Comparison of ENCODE assay signal across 10 cellular contexts in genomic region chr12:75389706-75390105, GRCh38. TPM values are rescaled to one million over a fixed set of nuclear protein-coding genes. Genes with fewer than 3 reads are reported as not detected.
DNase-seq lines count a peak whose midpoint lies in the region; ATAC-seq and TF ChIP-seq lines count a peak whose summit lies in the region.
"Had no signal": no experiment of that assay in that cellular context is flagged by ENCODE, and none has a peak within 500 bp of the region (broad histone marks: within the 10 kb centered on the region; RNA-seq: fewer than 3 reads in every experiment).

No MANE protein-coding gene starts in this region.

- intact Hi-C loops in MCF 10A (cut with micrococcal nuclease), result loop anchor here (2.0 kb wide), 1 partner anchor 121 kb away; the partner anchor contains the start of gene KRR1
- intact Hi-C loops in natural killer cell (cut with micrococcal nuclease), result loop anchor here (2.0 kb wide), 1 partner anchor 59 kb away; the partner anchor contains the start of gene CAPS2

- POLR2A ChIA-PET in MCF 10A (lab: Yijun Ruan, JAX), result interaction anchor here (0.6 to 4.7 kb wide), 9 partner anchors 11 to 958 kb away, joined by 3 to 69 read pairs (median 4); partner anchors contain the start of genes GLIPR1, GLIPR1L1 and KRR1

- H3K4me3 Mint-ChIP-seq in stimulated activated naive CD8-positive, alpha-beta T cell treated with anti-CD3 and anti-CD28 coated beads, Interleukin-15, Interleukin-2, amounts not matched to agents 100 ng/mL and 50 ng/mL, for 24 hours, result peak overlapping the region; percentile 85
- H3K4me3 Mint-ChIP-seq in MCF 10A (ENCODE audit: unreplicated experiment), result peak overlapping the region; percentile 91
- peak overlapping the region; percentile 92 for H3K4me3 Mint-ChIP-seq in natural killer cell

- ATAC-seq in stimulated activated naive CD8-positive, alpha-beta T cell treated with anti-CD3 and anti-CD28 coated beads, Interleukin-15, Interleukin-2, amounts not matched to agents 100 U/mL and 50 U/mL, for 24 hours, result no peak
- no peak for ATAC-seq in natural killer cell
- ATAC-seq: K562 had no signal

- peaks cover 39% of the 10 kb centered on the region for H3K4me1 Mint-ChIP-seq in stimulated activated naive CD8-positive, alpha-beta T cell treated with anti-CD3 and anti-CD28 coated beads, Interleukin-15, Interleukin-2, amounts not matched to agents 100 ng/mL and 50 ng/mL, for 24 hours (ENCODE audit: low read depth)
- H3K4me1 Mint-ChIP-seq in MCF 10A (ENCODE audit: insufficient read depth, unreplicated experiment) (peaks cover 28% of the 10 kb centered on the region), natural killer cell (peaks cover 43 to 45% of the 10 kb centered on the region in 2 donors)

- no peaks in the 10 kb centered on the region for H3K36me3 Mint-ChIP-seq in stimulated activated naive CD8-positive, alpha-beta T cell treated with anti-CD3 and anti-CD28 coated beads, Interleukin-15, Interleukin-2, amounts not matched to agents 100 ng/mL and 50 ng/mL, for 24 hours (ENCODE audit: low read depth)
- peaks cover 5% of the 10 kb centered on the region for H3K36me3 Mint-ChIP-seq in MCF 10A (ENCODE audit: insufficient read depth, unreplicated experiment)
- H3K36me3 Mint-ChIP-seq in natural killer cell, result no peaks in the 10 kb centered on the region

- DNase-seq in stimulated activated naive CD8-positive, alpha-beta T cell treated with anti-CD3 and anti-CD28 coated beads, Interleukin-15, Interleukin-2, amounts not matched to agents 100 U/mL and 50 U/mL, for 24 hours, result no peak
- DNase-seq in MCF 10A (ENCODE audit: unreplicated experiment) (peak; percentile 3), natural killer cell (no peak), NCI-H1694 (lab: John Stamatoyannopoulos, UW) (no peak), NOMO-1 treated with dmso at 0.1 percent for 144 hours (lab: John Stamatoyannopoulos, UW; ENCODE audit: unreplicated experiment) (no peak), GM10266 (ENCODE audit: extremely low spot score) (no peak), NCI-H2081 treated with DMSO at 0.1 percent for 48 hours (lab: John Stamatoyannopoulos, UW) (no peak)

- CTCF ChIA-PET in MCF 10A (lab: Yijun Ruan, JAX), result interaction anchor here (0.6 kb wide), 1 partner anchor 45 kb away, joined by 4 read pairs; no protein-coding TSS in a partner anchor

- H3K9me3 Mint-ChIP-seq in stimulated activated naive CD8-positive, alpha-beta T cell treated with anti-CD3 and anti-CD28 coated beads, Interleukin-15, Interleukin-2, amounts not matched to agents 100 ng/mL and 50 ng/mL, for 24 hours, result peaks cover 8% of the 10 kb centered on the region
- H3K9me3 Mint-ChIP-seq in MCF 10A (ENCODE audit: unreplicated experiment), result no peaks in the 10 kb centered on the region
- no peaks in the 10 kb centered on the region for H3K9me3 Mint-ChIP-seq in natural killer cell

- BruUV-seq in MCF 10A (replicated peaks; lab: Mats Ljungman, UMichigan), result no TSS peak

- TF ChIP-seq CTCF in MCF 10A (IDR thresholded peaks at IDR 0.05; ENCODE audit: unreplicated experiment) (no peak), natural killer cell (IDR thresholded peaks at IDR 0.05) (no peak), GM10266 (IDR thresholded peaks at IDR 0.05; ENCODE audit: control insufficient read depth, insufficient read depth, low read depth, missing control alignments) (no peak)

- H3K27me3 Mint-ChIP-seq in stimulated activated naive CD8-positive, alpha-beta T cell treated with anti-CD3 and anti-CD28 coated beads, Interleukin-15, Interleukin-2, amounts not matched to agents 100 ng/mL and 50 ng/mL, for 24 hours, result no peaks in the 10 kb centered on the region
- H3K27me3 Mint-ChIP-seq in MCF 10A (ENCODE audit: insufficient read depth, unreplicated experiment) (no peaks in the 10 kb centered on the region), natural killer cell (ENCODE audit: low read depth in 2 of 2) (no peaks in the 10 kb centered on the region)

- H3K27ac Mint-ChIP-seq in stimulated activated naive CD8-positive, alpha-beta T cell treated with anti-CD3 and anti-CD28 coated beads, Interleukin-15, Interleukin-2, amounts not matched to agents 100 ng/mL and 50 ng/mL, for 24 hours, result peak overlapping the region; percentile 13
- H3K27ac Mint-ChIP-seq in MCF 10A (ENCODE audit: low read depth, unreplicated experiment) (peak overlapping the region; percentile 99), natural killer cell (peak overlapping the region; percentile 92 to 94)

RNA-seq across cellular contexts. Expression of gene GLIPR1L2, which starts 1.2 kb away (rescaled TPM):
- total RNA-seq in MCF 10A (2022) (0.23 TPM in 1 of 2 replicates, not detected in the other), natural killer cell (1 to 10 TPM in 2 of 3 donors, under 1 TPM in 1; 0.75 to 1.7 (median 1.6) TPM)
- total RNA-seq: K562 had no signal

RNA-seq across cellular contexts. Expression of gene GLIPR1L1, which starts 55.2 kb away (rescaled TPM):
- total RNA-seq in MCF 10A (2022) (not detected in 2 replicates), natural killer cell (not detected)
- total RNA-seq: foreskin keratinocyte, K562 had no signal

RNA-seq across cellular contexts. Expression of gene CAPS2, which starts 59.6 kb away (rescaled TPM):
- total RNA-seq in MCF 10A (2022) (3.7 and 8.9 TPM in 2 replicates), natural killer cell (1 to 10 TPM; 9.2 to 9.6 (median 9.5) TPM)

Comparison
In these comparisons a context has a peak if more than half of its experiments do, and no peak if none do; other contexts are left out.
1. H3K27ac Mint-ChIP-seq: peak in every context shown above with its lines; median percentile 99 in MCF 10A; 93 in natural killer cell; 13 in stimulated activated naive CD8-positive, alpha-beta T cell treated with anti-CD3 and anti-CD28 coated beads, Interleukin-15, Interleukin-2, amounts not matched to agents 100 ng/mL and 50 ng/mL, for 24 hours.